Comparison of ENCODE assay signal across 8 cellular contexts in genomic region chr22:39502109-39502788, GRCh38. TPM values are rescaled to one million over a fixed set of nuclear protein-coding genes. Genes with fewer than 3 reads are reported as not detected.
DNase-seq lines count a peak whose midpoint lies in the region; ATAC-seq, FAIRE-seq and TF ChIP-seq lines count a peak whose summit lies in the region.

Gene MIEF1 (plus strand): TSS chr22:39502290. CDS start chr22:39511295, 9,005 bp downstream.

- intact Hi-C loops in CD8-positive, alpha-beta T cell (cut with DNase I, micrococcal nuclease), result loop anchor here (1.0 kb wide), 4 partner anchors 18 to 542 kb away; partner anchors contain the start of genes ATF4 (in 2 of the 2), RPS19BP1 (in 2 of the 2) and TAB1 (in 1 of the 2)

- FAIRE-seq in H1 (lab: Jason Lieb, UNC), result no peak

- H3K36me3 ChIP-seq in CD8-positive, alpha-beta T cell (ENCODE audit: insufficient read depth, low read length), result peaks cover 28% of the 10 kb centered on the region
- peaks cover 5 to 31% (median 19%) of the 10 kb centered on the region in 4 experiments for H3K36me3 ChIP-seq in H1 (ENCODE audit: control insufficient read depth in 2 of 4, insufficient read depth in 4 of 4, low read length in 3 of 4)
- peaks cover 28 to 32% of the 10 kb centered on the region in 2 experiments for H3K36me3 ChIP-seq in mesenchymal stem cell (ENCODE audit: control insufficient read depth in 1 of 2, insufficient read depth in 2 of 2, low read depth in 1 of 2, low read length in 2 of 2)

- H3K79me1 ChIP-seq in H1 (ENCODE audit: low read depth, low read length) (peaks cover 3% of the 10 kb centered on the region; the same call in 1 of the 2 replicates), mesenchymal stem cell (replicated peaks; ENCODE audit: low read length, poor library complexity, severe bottlenecking) (peaks cover 21% of the 10 kb centered on the region)

- peaks cover 41% of the 10 kb centered on the region for H3K4me1 Mint-ChIP-seq in CD8-positive, alpha-beta T cell (ENCODE audit: low read depth)

- CTCF ChIA-PET in CD8-positive, alpha-beta T cell (lab: Charles Lee), result interaction anchor here (1.4 to 5.4 kb wide), 5 partner anchors 9 to 102 kb away, joined by 5 to 35 read pairs (median 13); partner anchors contain the start of gene TAB1
- CTCF ChIA-PET in H1 (lab: Charles Lee; ENCODE audit: partially characterized antibody), result interaction anchor here (0.7 to 19.7 kb wide), 7 partner anchors 9 to 171 kb away, joined by 3 to 361 read pairs (median 4); partner anchors contain the start of gene RPS19BP1

- H3K9me3 ChIP-seq in CD8-positive, alpha-beta T cell (ENCODE audit: low read length), result no peaks in the 10 kb centered on the region
- H3K9me3 ChIP-seq in H1 (ENCODE audit: insufficient read depth in 2 of 2, low read depth in 1 of 2, low read length in 1 of 2), result no peaks in the 10 kb centered on the region
- H3K9me3 ChIP-seq in mesenchymal stem cell (ENCODE audit: control insufficient read depth, low read length), result no peaks in the 10 kb centered on the region

- H3K4me1 ChIP-seq in CD8-positive, alpha-beta T cell (ENCODE audit: insufficient read depth, low read length), result peaks cover 30% of the 10 kb centered on the region
- peaks cover 3 to 9% (median 4%) of the 10 kb centered on the region in 4 experiments; a peak in 6 of 7 replicates for H3K4me1 ChIP-seq in H1 (replicated peaks in 1 of 4; ENCODE audit: control insufficient read depth in 3 of 4, insufficient read depth in 4 of 4, low read length in 3 of 4)
- peaks cover 20% of the 10 kb centered on the region for H3K4me1 ChIP-seq in mesenchymal stem cell (ENCODE audit: control insufficient read depth, insufficient read depth, low read depth, low read length)

- peak within 1 kb of the TSS; percentile 64 for H3K27ac ChIP-seq in CD8-positive, alpha-beta T cell (ENCODE audit: low read depth, low read length)
- H3K27ac ChIP-seq in H1 (ENCODE audit: low read depth, low read length), result no peak within 1 kb of the TSS
- H3K27ac ChIP-seq in mesenchymal stem cell (ENCODE audit: low read length, poor library complexity, severe bottlenecking), result peak within 1 kb of the TSS; percentile 35

- 2% methylated on average over 25 of the region's 58 CpGs; no CpG with 5 or more reads in 1 of the 2 experiments for WGBS in H1 (ENCODE audit: extremely low coverage in 1 of 2, insufficient coverage in 1 of 2, insufficient read length in 1 of 2, insufficient replicate concordance in 2 of 2, low coverage in 1 of 2, low lambda C conversion rate in 2 of 2, missing lambda C conversion rate in 1 of 2), 2 experiments
- WGBS in mesenchymal stem cell, result under 1% methylated on average over 28 of the region's 58 CpGs

- H3K14ac ChIP-seq in H1 (ENCODE audit: insufficient read length) (no peak within 1 kb of the TSS), mesenchymal stem cell (ENCODE audit: low read length in 2 of 2) (peak within 1 kb of the TSS in 1 of 2 experiments; percentile 55)

- H3K9me3 Mint-ChIP-seq in CD8-positive, alpha-beta T cell, result no peaks in the 10 kb centered on the region

- H2BK12ac ChIP-seq in H1 (ENCODE audit: low read depth, low read length) (peak within 1 kb of the TSS; percentile 50; the same call in 1 of the 2 replicates), mesenchymal stem cell (ENCODE audit: low read length in 2 of 2) (peak within 1 kb of the TSS; percentile 31 to 74)

- H3K36me3 Mint-ChIP-seq in CD8-positive, alpha-beta T cell, result peaks cover 36% of the 10 kb centered on the region

- H2BK5ac ChIP-seq in H1 (ENCODE audit: low read depth, low read length) (no peak within 1 kb of the TSS; the same call in 1 of the 2 replicates), mesenchymal stem cell (ENCODE audit: low read depth, low read length, poor library complexity, severe bottlenecking) (no peak within 1 kb of the TSS)

- H2BK15ac ChIP-seq in H1 (ENCODE audit: low read length) (no peak within 1 kb of the TSS; the same call in 1 of the 2 replicates), mesenchymal stem cell (ENCODE audit: low read depth, poor library complexity, severe bottlenecking) (peak within 1 kb of the TSS; percentile 28)

- H3K27ac Mint-ChIP-seq in CD8-positive, alpha-beta T cell, result peak within 1 kb of the TSS; percentile 92

- no peak for TF ChIP-seq CTCF in CD8-positive, alpha-beta T cell (IDR thresholded peaks at IDR 0.05)
- TF ChIP-seq CTCF in H1 (IDR thresholded peaks at IDR 0.05; ENCODE audit: control extremely low read depth in 1 of 3, insufficient read depth in 1 of 3, low read depth in 1 of 3, low read length in 3 of 3), result no peak

- POLR2A ChIA-PET in CD8-positive, alpha-beta T cell (lab: Charles Lee), result interaction anchor here (0.6 to 2.8 kb wide), 11 partner anchors 10 to 821 kb away, joined by 3 to 20 read pairs (median 5); partner anchors contain the start of genes ATF4, RPL3, TAB1 and TOMM22
- POLR2A ChIA-PET in H1 (lab: Charles Lee; ENCODE audit: partially characterized antibody), result interaction anchor here (0.5 to 4.6 kb wide), 13 partner anchors 8 to 663 kb away, joined by 3 to 42 read pairs (median 4); partner anchors contain the start of genes ATF4 and RPL3

- ATAC-seq in CD8-positive, alpha-beta T cell, result peak; percentile 94
- peak; percentile 96 for ATAC-seq in GM19463 (IDR thresholded peaks at IDR 0.05; ENCODE audit: unreplicated experiment)

- no peaks in the 10 kb centered on the region for H3K27me3 Mint-ChIP-seq in CD8-positive, alpha-beta T cell (ENCODE audit: low read depth)

- peaks cover 5% of the 10 kb centered on the region for H3K23me2 ChIP-seq in H1 (ENCODE audit: low read depth, low read length)

- DNase-seq in CD8-positive, alpha-beta T cell, result peak; percentile 67 to 91 (median 87)
- peak; percentile 81 for DNase-seq in HS-27A (ENCODE audit: low read depth)
- DNase-seq in NOMO-1 (lab: John Stamatoyannopoulos, UW; ENCODE audit: unreplicated experiment in 2 of 2), result peak; percentile 89 to 92
- peak; percentile 84 for DNase-seq in activated CD8-positive, alpha-beta memory T cell treated with anti-CD3 and anti-CD28 coated beads for 4 hours (ENCODE audit: low read depth in 2 of 2)
- DNase-seq in H1 (ENCODE audit: low read depth in 1 of 2, low spot score in 2 of 2), result peak; percentile 88 to 99
- peak; percentile 96 for DNase-seq in mesenchymal stem cell
- DNase-seq in stimulated activated CD8-positive, alpha-beta memory T cell treated with anti-CD3 and anti-CD28 coated beads, Interleukin-12 subunit alpha, Interleukin-12 subunit beta, amount 100 ng/mL, for 4 hours (ENCODE audit: low read depth), result peak; percentile 81

- H3K4ac ChIP-seq in H1 (replicated peaks; ENCODE audit: insufficient read length, low read depth, low read length), result peak within 1 kb of the TSS; percentile 13
- peak within 1 kb of the TSS; percentile 67 to 88 for H3K4ac ChIP-seq in mesenchymal stem cell (ENCODE audit: low read depth in 1 of 2, low read length in 2 of 2)

- H4K8ac ChIP-seq in H1 (ENCODE audit: extremely low read depth, insufficient read depth, low read length) (no peak within 1 kb of the TSS), mesenchymal stem cell (ENCODE audit: low read length) (peak within 1 kb of the TSS; percentile 84)

- H3K23ac ChIP-seq in H1 (ENCODE audit: insufficient read length) (no peak within 1 kb of the TSS), mesenchymal stem cell (ENCODE audit: low read length in 2 of 2) (no peak within 1 kb of the TSS)

- peaks cover 16 to 30% of the 10 kb centered on the region in 2 experiments for H4K20me1 ChIP-seq in H1 (replicated peaks in 1 of 2; ENCODE audit: control insufficient read depth in 1 of 2, insufficient read depth in 2 of 2, low read length in 2 of 2)

- H3K27me3 ChIP-seq in CD8-positive, alpha-beta T cell (ENCODE audit: insufficient read depth, low read length), result no peaks in the 10 kb centered on the region
- H3K27me3 ChIP-seq in H1 (replicated peaks in 1 of 4; ENCODE audit: control insufficient read depth in 3 of 4, extremely low read depth in 1 of 4, insufficient read depth in 3 of 4, low read length in 3 of 4), result peaks cover 0 to 56% (median 36%) of the 10 kb centered on the region in 4 experiments; a peak in 6 of 7 replicates
- no peaks in the 10 kb centered on the region for H3K27me3 ChIP-seq in mesenchymal stem cell (ENCODE audit: control insufficient read depth in 1 of 2, insufficient read depth in 1 of 2, low read length in 2 of 2)

- H3K4me2 ChIP-seq in H1 (ENCODE audit: insufficient read depth in 1 of 2, low read depth in 2 of 2, low read length in 2 of 2), result peak within 1 kb of the TSS; percentile 77 to 86
- H3K4me2 ChIP-seq in mesenchymal stem cell (ENCODE audit: low read length, poor library complexity, severe bottlenecking), result peak within 1 kb of the TSS; percentile 94

- H3K4me3 ChIP-seq in CD8-positive, alpha-beta T cell (ENCODE audit: low read depth, low read length), result peak within 1 kb of the TSS; percentile 80
- H3K4me3 ChIP-seq in H1 (ENCODE audit: extremely low read depth in 1 of 4, insufficient read depth in 2 of 4, low read depth in 3 of 4, low read length in 4 of 4), result peak within 1 kb of the TSS; percentile 68 to 88 (median 80)
- H3K4me3 ChIP-seq in mesenchymal stem cell (ENCODE audit: insufficient read depth in 1 of 2, low read depth in 1 of 2, low read length in 2 of 2), result peak within 1 kb of the TSS; percentile 91 to 97

- no peak for TF ChIP-seq RAD21 in H1 (IDR thresholded peaks at IDR 0.05 in 1 of 2, conservative IDR thresholded peaks at IDR 0.05 in 1 of 2; ENCODE audit: low read depth in 2 of 2, low read length in 2 of 2)

- H3K9ac ChIP-seq in H1 (replicated peaks in 1 of 4; ENCODE audit: extremely low read depth in 1 of 4, low read depth in 3 of 4, low read length in 3 of 4) (peak within 1 kb of the TSS; percentile 46 to 69 (median 66); a peak in 6 of 7 replicates), mesenchymal stem cell (ENCODE audit: low read length) (peak within 1 kb of the TSS; percentile 97)

- H3K4me3 Mint-ChIP-seq in CD8-positive, alpha-beta T cell, result peak within 1 kb of the TSS; percentile 97

- TF ChIP-seq EP300 in H1 (IDR thresholded peaks at IDR 0.05; ENCODE audit: borderline replicate concordance in 1 of 2, low read depth in 2 of 2, low read length in 2 of 2), result no peak

- no peak within 1 kb of the TSS for H2BK20ac ChIP-seq in H1 (ENCODE audit: low read length)

- peak within 1 kb of the TSS; percentile 23 for H4K5ac ChIP-seq in H1 (ENCODE audit: insufficient read length, low read depth, low read length)

- peaks cover 5 to 13% of the 10 kb centered on the region in 2 experiments; a peak in 3 of 4 replicates for H3K79me2 ChIP-seq in H1 (ENCODE audit: control insufficient read depth in 1 of 2, insufficient read depth in 2 of 2, low read length in 2 of 2)

- H2AFZ ChIP-seq in H1 (ENCODE audit: low read length), result no peak within 1 kb of the TSS
- H2AFZ ChIP-seq in mesenchymal stem cell (ENCODE audit: low read depth, low read length), result peak within 1 kb of the TSS; percentile 92

- H2BK120ac ChIP-seq in H1 (replicated peaks; ENCODE audit: low read depth, low read length) (no peak within 1 kb of the TSS), mesenchymal stem cell (ENCODE audit: low read depth, low read length) (peak within 1 kb of the TSS; percentile 57)

- H2AK5ac ChIP-seq in H1 (ENCODE audit: low read depth, low read length), result no peak within 1 kb of the TSS
- peak within 1 kb of the TSS; percentile 9 for H2AK5ac ChIP-seq in mesenchymal stem cell (ENCODE audit: low read length, severe bottlenecking)

- TF ChIP-seq POLR2A in H1 (IDR thresholded peaks at IDR 0.05; ENCODE audit: control extremely low read depth in 1 of 2, low read depth in 2 of 2, low read length in 2 of 2), result peak in 1 of 2 experiments; percentile 78; a peak in 2 of 3 replicates

- peak within 1 kb of the TSS; percentile 30 for H4K91ac ChIP-seq in H1 (replicated peaks; ENCODE audit: insufficient read length, low read length)
- H4K91ac ChIP-seq in mesenchymal stem cell (ENCODE audit: low read length), result peak within 1 kb of the TSS; percentile 84

- H3K56ac ChIP-seq in H1 (replicated peaks; ENCODE audit: insufficient read length, low read depth, low read length), result peak within 1 kb of the TSS; percentile 54

- H3K18ac ChIP-seq in H1 (ENCODE audit: extremely low read depth, low read length), result no peak within 1 kb of the TSS; the same call in 1 of the 2 replicates
- peak within 1 kb of the TSS; percentile 64 to 97 for H3K18ac ChIP-seq in mesenchymal stem cell (ENCODE audit: low read depth in 1 of 2, low read length in 2 of 2)

RNA-seq across cellular contexts. Expression of gene MIEF1, which starts in this region (rescaled TPM):
- 10 to 100 TPM; 24.8 to 25.3 TPM for total RNA-seq in CD8-positive, alpha-beta T cell
- total RNA-seq in H1 (2021; fragmentation: NEBNext Ultra II Directional; extraction: Animal tissue kit (Norgen Biotek cat#: 25700)), result 31.4 and 32.7 TPM in 2 replicates
- polyA plus RNA-seq in H1 (2011; rRNA removed), result 16.8 and 21.0 TPM in 2 replicates
- 16.4 TPM for polyA plus RNA-seq in H1 (2011; cell fraction: cytosol; rRNA removed)
- polyA plus RNA-seq in H1 (2011; cell fraction: nucleus; rRNA removed), result 18.5 TPM
- polyA plus RNA-seq in H1 (2012, experiment 1 of 2), result 22.0 to 25.2 TPM (median 22.9 TPM) in 4 replicates
- polyA plus RNA-seq in H1 (2012, experiment 2 of 2), result 14.3 TPM
- polyA plus RNA-seq in H1 (2013, experiment 1 of 2), result 18.5 TPM
- 18.4 TPM for polyA plus RNA-seq in H1 (2013, experiment 2 of 2)
- polyA minus RNA-seq in H1 (2011; rRNA and poly(A)+ RNA removed), result 36.0 and 36.1 TPM in 2 replicates
- polyA minus RNA-seq in H1 (2011; cell fraction: cytosol; rRNA and poly(A)+ RNA removed), result 17.9 TPM
- 17.9 TPM for polyA minus RNA-seq in H1 (2011; cell fraction: nucleus; rRNA and poly(A)+ RNA removed)
- polyA plus RNA-seq in mesenchymal stem cell (2013, experiment 1 of 2), result 19.0 TPM
- polyA plus RNA-seq in mesenchymal stem cell (2013, experiment 2 of 2), result 19.9 TPM
